14 cellular contexts compared by ENCODE assay signal in genomic region chr7:28364082-28364481, GRCh38. TPM values are rescaled to one million over a fixed set of nuclear protein-coding genes. Genes with fewer than 3 reads are reported as not detected.
A peak's percentile ranks its signal among the peaks of the same experiment; 100 is the strongest.
DNase-seq lines count a peak whose midpoint lies in the region; ATAC-seq and TF ChIP-seq lines count a peak whose summit lies in the region.
"Had no signal": no experiment of that assay in that cellular context is flagged by ENCODE, and none has a peak within 500 bp of the region (broad histone marks: within the 10 kb centered on the region; RNA-seq: fewer than 3 reads in every experiment).

No MANE protein-coding gene starts in this region.

- no peak overlapping the region for H3K27ac Mint-ChIP-seq in endothelial cell (ENCODE audit: unreplicated experiment)
- H3K27ac Mint-ChIP-seq: activated naive CD8-positive, alpha-beta T cell treated with anti-CD3 and anti-CD28 coated beads, Interleukin-2, amount 10 ng/mL, durations not matched to agents 7 days and 5 days; nephron had no signal

- H3F3A ChIP-seq in Loucy (ENCODE audit: low read depth), result no peaks in the 10 kb centered on the region

- no peak overlapping the region for H3K4me2 ChIP-seq in Loucy (ENCODE audit: low read depth, low read length, poor library complexity, severe bottlenecking)

- intact Hi-C loops in psoas muscle (cut with DNase I), result no loop called here

- no peaks in the 10 kb centered on the region for H3K27me3 ChIP-seq in Loucy (ENCODE audit: insufficient read depth, low read length, poor library complexity, severe bottlenecking)
- no peaks in the 10 kb centered on the region for H3K27me3 ChIP-seq in psoas muscle (ENCODE audit: insufficient read depth in 3 of 3, low read length in 2 of 3)

- no peak overlapping the region for H3K4me3 Mint-ChIP-seq in endothelial cell (ENCODE audit: unreplicated experiment)
- H3K4me3 Mint-ChIP-seq: activated naive CD8-positive, alpha-beta T cell treated with anti-CD3 and anti-CD28 coated beads, Interleukin-2, amount 10 ng/mL, durations not matched to agents 7 days and 5 days; nephron had no signal

- WGBS in psoas muscle, 3 donors, result 74 to 79% (median 78%) methylated on average over 3 of the region's 3 CpGs

- H3K36me3 Mint-ChIP-seq in endothelial cell (ENCODE audit: low read depth, unreplicated experiment), result no peaks in the 10 kb centered on the region
- H3K36me3 Mint-ChIP-seq: activated naive CD8-positive, alpha-beta T cell treated with anti-CD3 and anti-CD28 coated beads, Interleukin-2, amount 10 ng/mL, durations not matched to agents 7 days and 5 days had no signal

- H3K79me2 ChIP-seq in Loucy (ENCODE audit: insufficient read depth, low read length), result no peaks in the 10 kb centered on the region

- TF ChIP-seq CTCF in Loucy (conservative IDR thresholded peaks at IDR 0.05; ENCODE audit: low read length) (peak; percentile 57), endothelial cell (IDR thresholded peaks at IDR 0.05; ENCODE audit: unreplicated experiment) (peak; percentile 72), psoas muscle (IDR thresholded peaks at IDR 0.05) (peak; percentile 9)

- H4K20me1 ChIP-seq in Loucy (ENCODE audit: insufficient read depth, low read length, poor library complexity, severe bottlenecking), result no peaks in the 10 kb centered on the region

- no peaks in the 10 kb centered on the region for H3K4me1 Mint-ChIP-seq in endothelial cell (ENCODE audit: unreplicated experiment)
- H3K4me1 Mint-ChIP-seq: activated naive CD8-positive, alpha-beta T cell treated with anti-CD3 and anti-CD28 coated beads, Interleukin-2, amount 10 ng/mL, durations not matched to agents 7 days and 5 days had no signal

- peak; percentile 27 for DNase-seq in DMS 273 (lab: John Stamatoyannopoulos, UW; ENCODE audit: unreplicated experiment)
- DNase-seq in DMS 273 treated with DMSO at 0.1 percent for 48 hours (lab: John Stamatoyannopoulos, UW), result no peak
- DNase-seq in endothelial cell (ENCODE audit: low spot score), result no peak
- DNase-seq in psoas muscle, result no peak
- DNase-seq in stimulated activated naive CD4-positive, alpha-beta T cell (lab: John Stamatoyannopoulos, UW), result no peak
- DNase-seq in NCI-H345 treated with DMSO at 0.1 percent for 48 hours (lab: John Stamatoyannopoulos, UW; ENCODE audit: unreplicated experiment), result no peak
- no peak for DNase-seq in medulla oblongata (ENCODE audit: extremely low spot score)
- DNase-seq: 8988T; activated naive CD8-positive, alpha-beta T cell treated with anti-CD3 and anti-CD28 coated beads, Interleukin-2, amount 10 ng/mL, durations not matched to agents 7 days and 5 days; left cardiac atrium; NCI-H1048; small intestine had no signal

- no peaks in the 10 kb centered on the region for H3K9me3 Mint-ChIP-seq in endothelial cell (ENCODE audit: unreplicated experiment)

- no peaks in the 10 kb centered on the region for H3K9me2 ChIP-seq in Loucy (replicated peaks; ENCODE audit: low read depth, low read length)

- ATAC-seq in psoas muscle, result no peak
- ATAC-seq: left cardiac atrium had no signal

- H3K4me3 ChIP-seq in Loucy (ENCODE audit: low read length, poor library complexity, severe bottlenecking) (no peak overlapping the region), psoas muscle (no peak overlapping the region)

- H3K27me3 Mint-ChIP-seq in endothelial cell (ENCODE audit: unreplicated experiment), result no peaks in the 10 kb centered on the region
- H3K27me3 Mint-ChIP-seq: activated naive CD8-positive, alpha-beta T cell treated with anti-CD3 and anti-CD28 coated beads, Interleukin-2, amount 10 ng/mL, durations not matched to agents 7 days and 5 days had no signal

- no peak overlapping the region for H2AFZ ChIP-seq in Loucy (ENCODE audit: low read length)

- H3K9me3 ChIP-seq in Loucy (ENCODE audit: insufficient read depth, low read depth, low read length), result peaks cover 6% of the 10 kb centered on the region; the same call in 1 of the 2 replicates
- no peaks in the 10 kb centered on the region for H3K9me3 ChIP-seq in psoas muscle

- no peak overlapping the region for H3K27ac ChIP-seq in psoas muscle

- peaks cover 18% of the 10 kb centered on the region for H3K4me1 ChIP-seq in Loucy (ENCODE audit: insufficient read depth, low read length, poor library complexity, severe bottlenecking)
- H3K4me1 ChIP-seq in psoas muscle, result no peaks in the 10 kb centered on the region

- no peak overlapping the region for H3K9ac ChIP-seq in Loucy (ENCODE audit: low read depth, low read length, poor library complexity, severe bottlenecking)

- no peaks in the 10 kb centered on the region for H3K36me3 ChIP-seq in Loucy (ENCODE audit: insufficient read depth, low read length)
- H3K36me3 ChIP-seq in psoas muscle (ENCODE audit: insufficient read depth in 1 of 2, low read depth in 1 of 2), result no peaks in the 10 kb centered on the region

RNA-seq across cellular contexts. Expression of gene CREB5, which starts 48.2 kb away (rescaled TPM):
- total RNA-seq in endothelial cell (ENCODE audit: unreplicated experiment) (5.6 TPM), psoas muscle (10 to 100 TPM in 3 of 4 donors, 1 to 10 TPM in 1; 6.3 to 33.8 (median 24.9) TPM)
- polyA plus RNA-seq in psoas muscle, result 10 to 100 TPM in 1 of 3 donors, 1 to 10 TPM in 1, under 1 TPM in 1; 0.86 to 16.6 (median 1.2) TPM
- total RNA-seq: activated naive CD8-positive, alpha-beta T cell treated with anti-CD3 and anti-CD28 coated beads, Interleukin-2, amount 10 ng/mL, durations not matched to agents 7 days and 5 days had no signal

Comparison
In these comparisons a context has a peak if more than half of its experiments do, and no peak if none do; other contexts are left out.
1. CTCF ChIP-seq: peak in every context shown above with its lines; median percentile 72 in endothelial cell; 57 in Loucy; 9 in psoas muscle.